20 cellular contexts compared by ENCODE assay signal in the genomic region with DNA sequence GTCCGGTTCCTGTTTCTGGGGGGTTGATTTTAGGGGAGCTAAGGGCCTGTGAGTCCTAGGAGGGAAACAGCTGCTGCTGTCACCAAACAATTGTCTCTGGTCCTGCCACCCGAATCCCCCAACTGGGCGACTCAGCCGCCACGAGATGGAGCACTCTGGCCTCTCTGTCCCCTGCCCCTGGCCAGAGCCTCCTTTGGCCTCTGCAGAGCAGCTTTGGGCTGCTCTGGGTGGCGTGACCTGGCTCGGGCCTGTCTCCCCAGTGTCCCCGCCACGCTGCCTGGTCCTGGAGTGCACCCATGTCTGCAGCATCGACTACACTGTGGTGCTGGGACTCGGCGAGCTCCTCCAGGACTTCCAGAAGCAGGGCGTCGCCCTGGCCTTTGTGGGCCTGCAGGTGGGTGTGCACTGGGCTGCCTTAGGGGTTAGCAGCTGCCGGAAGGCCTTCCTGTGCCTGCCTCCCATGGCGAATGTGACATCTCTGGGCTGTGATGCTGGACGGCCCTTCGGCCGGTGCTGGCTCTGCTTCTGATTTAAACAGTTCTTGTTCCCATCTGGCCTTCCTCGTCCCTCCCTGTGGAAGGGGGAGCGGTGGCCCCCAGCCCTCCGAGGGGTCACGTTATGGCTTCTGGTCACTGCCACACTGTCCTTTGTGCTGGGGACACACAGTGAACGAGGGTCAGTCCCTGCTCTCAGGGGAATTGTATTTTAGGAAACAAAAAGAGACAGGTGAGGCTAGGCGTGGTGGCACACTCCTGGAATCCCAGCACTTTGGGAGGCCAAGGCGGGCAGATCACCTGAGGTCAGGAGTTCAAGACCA. TPM values are rescaled to one million over a fixed set of nuclear protein-coding genes. Genes with fewer than 3 reads are reported as not detected.
DNase-seq lines count a peak whose midpoint lies in the region; ATAC-seq, FAIRE-seq and TF ChIP-seq lines count a peak whose summit lies in the region.
"Had no signal": no experiment of that assay in that cellular context is flagged by ENCODE, and none has a peak within 500 bp of the region (broad histone marks: within the 10 kb centered on the region; RNA-seq: fewer than 3 reads in every experiment).

No MANE protein-coding gene starts in this region.

- no peaks in the 10 kb centered on the region for H3K36me3 Mint-ChIP-seq in activated CD4-positive, alpha-beta T cell treated with anti-CD3 and anti-CD28 coated beads, Interleukin-2, amount 10 ng/mL, durations not matched to agents 7 days and 5 days (ENCODE audit: low read depth)
- peaks cover 8% of the 10 kb centered on the region for H3K36me3 Mint-ChIP-seq in stimulated activated effector memory CD8-positive, alpha-beta T cell treated with anti-CD3 and anti-CD28 coated beads, Interleukin-12 subunit alpha, Interleukin-12 subunit beta, amount 100 ng/mL, for 72 hours
- H3K36me3 Mint-ChIP-seq in natural killer cell = no peaks in the 10 kb centered on the region

- no peak overlapping the region for H3K56ac ChIP-seq in H1 (replicated peaks; ENCODE audit: insufficient read length, low read depth, low read length)

- H3K9me3 ChIP-seq in H1 (ENCODE audit: insufficient read depth in 2 of 2, low read depth in 1 of 2, low read length in 1 of 2) = no peaks in the 10 kb centered on the region; a peak in 1 of 4 replicates
- H3K9me3 ChIP-seq: HAP-1, SJSA1 had no signal

- H2BK20ac ChIP-seq in H1 (ENCODE audit: low read length) = no peak overlapping the region

- H3K4me1 Mint-ChIP-seq in activated CD4-positive, alpha-beta T cell treated with anti-CD3 and anti-CD28 coated beads, Interleukin-2, amount 10 ng/mL, durations not matched to agents 7 days and 5 days = peaks cover 22% of the 10 kb centered on the region
- peaks cover 22% of the 10 kb centered on the region for H3K4me1 Mint-ChIP-seq in stimulated activated effector memory CD8-positive, alpha-beta T cell treated with anti-CD3 and anti-CD28 coated beads, Interleukin-12 subunit alpha, Interleukin-12 subunit beta, amount 100 ng/mL, for 72 hours
- peaks cover 0 to 14% of the 10 kb centered on the region in 2 donors for H3K4me1 Mint-ChIP-seq in natural killer cell
- H3K4me1 Mint-ChIP-seq: IgD-negative memory B cell had no signal

- whole genome bisulfite sequencing in H1 (ENCODE audit: extremely low coverage in 1 of 2, insufficient coverage in 1 of 2, insufficient read length in 1 of 2, insufficient replicate concordance in 2 of 2, low coverage in 1 of 2, low lambda C conversion rate in 2 of 2, missing lambda C conversion rate in 1 of 2), 2 experiments = 90% methylated on average over 26 of the region's 26 CpGs; no CpG with 5 or more reads in 1 of the 2 experiments

- TF ChIP-seq POLR2A in H1 (IDR thresholded peaks at IDR 0.05; ENCODE audit: control extremely low read depth in 1 of 2, low read depth in 2 of 2, low read length in 2 of 2) = no peak

- H3K4ac ChIP-seq in H1 (replicated peaks; ENCODE audit: insufficient read length, low read depth, low read length) = no peak overlapping the region

- no peak overlapping the region for H3K4me2 ChIP-seq in H1 (ENCODE audit: insufficient read depth in 1 of 2, low read depth in 2 of 2, low read length in 2 of 2)

- H2AK5ac ChIP-seq in H1 (ENCODE audit: low read depth, low read length) = no peak overlapping the region

- peaks cover 0 to 5% (median 0%) of the 10 kb centered on the region in 4 experiments; a peak in 1 of 7 replicates for H3K4me1 ChIP-seq in H1 (replicated peaks in 1 of 4; ENCODE audit: control insufficient read depth in 3 of 4, insufficient read depth in 4 of 4, low read length in 3 of 4)
- H3K4me1 ChIP-seq: HAP-1 had no signal

- H3K9ac ChIP-seq in H1 (replicated peaks in 1 of 4; ENCODE audit: extremely low read depth in 1 of 4, low read depth in 3 of 4, low read length in 3 of 4) = no peak overlapping the region

- no peaks in the 10 kb centered on the region for H3K79me1 ChIP-seq in H1 (ENCODE audit: low read depth, low read length)

- no peak for TF ChIP-seq EP300 in H1 (IDR thresholded peaks at IDR 0.05; ENCODE audit: borderline replicate concordance in 1 of 2, low read depth in 2 of 2, low read length in 2 of 2)

- ATAC-seq in stimulated activated effector memory CD8-positive, alpha-beta T cell treated with anti-CD3 and anti-CD28 coated beads, Interleukin-12 subunit alpha, Interleukin-12 subunit beta, amount 100 ng/mL, for 72 hours = no peak
- ATAC-seq in natural killer cell (no peak), HG03045 (IDR thresholded peaks at IDR 0.05; ENCODE audit: unreplicated experiment) (no peak)

- H4K20me1 ChIP-seq in H1 (replicated peaks in 1 of 2; ENCODE audit: control insufficient read depth in 1 of 2, insufficient read depth in 2 of 2, low read length in 2 of 2) = peaks cover 0 to 3% of the 10 kb centered on the region in 2 experiments

- H3K4me3 ChIP-seq in H1 (ENCODE audit: extremely low read depth in 1 of 4, insufficient read depth in 2 of 4, low read depth in 3 of 4, low read length in 4 of 4) = no peak overlapping the region
- H3K4me3 ChIP-seq: HAP-1, SJSA1 had no signal

- intact Hi-C loops in natural killer cell (cut with micrococcal nuclease) = no loop called here

- POLR2A ChIA-PET in activated CD4-positive, alpha-beta T cell treated with anti-CD3 and anti-CD28 coated beads, Interleukin-2, amount 10 ng/mL, durations not matched to agents 7 days and 5 days (lab: Charles Lee) = no interaction called here
- POLR2A ChIA-PET in H1 (lab: Charles Lee; ENCODE audit: partially characterized antibody) = interaction anchor here (1.6 kb wide), 1 partner anchor 21 kb away, joined by 5 read pairs; no protein-coding TSS in a partner anchor

- H4K8ac ChIP-seq in H1 (ENCODE audit: extremely low read depth, insufficient read depth, low read length) = no peak overlapping the region

- H3K79me2 ChIP-seq in H1 (ENCODE audit: control insufficient read depth in 1 of 2, insufficient read depth in 2 of 2, low read length in 2 of 2) = no peaks in the 10 kb centered on the region

- no peak overlapping the region for H2BK12ac ChIP-seq in H1 (ENCODE audit: low read depth, low read length)

- H3K14ac ChIP-seq in H1 (ENCODE audit: insufficient read length) = no peak overlapping the region

- H3K23ac ChIP-seq in H1 (ENCODE audit: insufficient read length) = no peak overlapping the region

- no peak for TF ChIP-seq CTCF in H1 (IDR thresholded peaks at IDR 0.05; ENCODE audit: control extremely low read depth in 1 of 3, insufficient read depth in 1 of 3, low read depth in 1 of 3, low read length in 3 of 3)
- no peak for TF ChIP-seq CTCF in natural killer cell (IDR thresholded peaks at IDR 0.05)

- H4K91ac ChIP-seq in H1 (replicated peaks; ENCODE audit: insufficient read length, low read length) = no peak overlapping the region

- H3K27ac ChIP-seq in H1 (ENCODE audit: low read depth, low read length) = no peak overlapping the region
- H3K27ac ChIP-seq: SJSA1 had no signal

- no peak overlapping the region for H3K4me3 Mint-ChIP-seq in activated CD4-positive, alpha-beta T cell treated with anti-CD3 and anti-CD28 coated beads, Interleukin-2, amount 10 ng/mL, durations not matched to agents 7 days and 5 days
- H3K4me3 Mint-ChIP-seq in stimulated activated effector memory CD8-positive, alpha-beta T cell treated with anti-CD3 and anti-CD28 coated beads, Interleukin-12 subunit alpha, Interleukin-12 subunit beta, amount 100 ng/mL, for 72 hours = no peak overlapping the region
- no peak overlapping the region for H3K4me3 Mint-ChIP-seq in natural killer cell
- H3K4me3 Mint-ChIP-seq: CD8-positive, alpha-beta memory T cell had no signal

- no peak for FAIRE-seq in H1 (lab: Jason Lieb, UNC)
- FAIRE-seq: GM19239 had no signal

- no peaks in the 10 kb centered on the region for H3K27me3 Mint-ChIP-seq in activated CD4-positive, alpha-beta T cell treated with anti-CD3 and anti-CD28 coated beads, Interleukin-2, amount 10 ng/mL, durations not matched to agents 7 days and 5 days
- no peaks in the 10 kb centered on the region for H3K27me3 Mint-ChIP-seq in natural killer cell (ENCODE audit: low read depth in 2 of 2)
- H3K27me3 Mint-ChIP-seq: CD8-positive, alpha-beta memory T cell had no signal

- CTCF ChIA-PET in activated CD4-positive, alpha-beta T cell treated with anti-CD3 and anti-CD28 coated beads, Interleukin-2, amount 10 ng/mL, durations not matched to agents 7 days and 5 days (lab: Charles Lee) = interaction anchor here (0.8 kb wide), 1 partner anchor 53 kb away, joined by 3 read pairs; no protein-coding TSS in a partner anchor
- CTCF ChIA-PET in H1 (lab: Charles Lee; ENCODE audit: partially characterized antibody) = interaction anchor here (0.6 to 2.4 kb wide), 5 partner anchors 19 to 241 kb away, joined by 3 to 10 read pairs (median 3); no protein-coding TSS in a partner anchor

- no peak for TF ChIP-seq RAD21 in H1 (IDR thresholded peaks at IDR 0.05 in 1 of 2, conservative IDR thresholded peaks at IDR 0.05 in 1 of 2; ENCODE audit: low read depth in 2 of 2, low read length in 2 of 2)

- no peak for DNase-seq in activated CD4-positive, alpha-beta T cell treated with anti-CD3 and anti-CD28 coated beads, Interleukin-2, amount 10 ng/mL, durations not matched to agents 7 days and 5 days
- no peak for DNase-seq in activated CD4-positive, alpha-beta T cell treated with anti-CD3 and anti-CD28 coated beads for 1 hour
- DNase-seq in OCI-M1 (lab: John Stamatoyannopoulos, UW) (peak; percentile 35), H1 (ENCODE audit: low read depth in 1 of 2, low spot score in 2 of 2) (no peak), natural killer cell (no peak), RKO (ENCODE audit: low spot score) (no peak)
- no peak for DNase-seq in stimulated activated effector memory CD8-positive, alpha-beta T cell treated with anti-CD3 and anti-CD28 coated beads, Interleukin-12 subunit alpha, Interleukin-12 subunit beta, amount 100 ng/mL, for 72 hours (ENCODE audit: low spot score in 2 of 2)
- DNase-seq: 8988T; CD8-positive, alpha-beta memory T cell; DND-41; GDM1; NCI-H1930; NCI-H2171; NCI-H446 treated with DMSO at 0.1 percent for 48 hours; NK-92 treated with Interleukin-12 subunit alpha and Interleukin-12 subunit beta, amount 100 ng/mL, for 24 hours had no signal

- no peak overlapping the region for H2BK120ac ChIP-seq in H1 (replicated peaks; ENCODE audit: low read depth, low read length)

- no peak overlapping the region for H4K5ac ChIP-seq in H1 (ENCODE audit: insufficient read length, low read depth, low read length)

- H3K36me3 ChIP-seq in H1 (ENCODE audit: control insufficient read depth in 2 of 4, insufficient read depth in 4 of 4, low read length in 3 of 4) = peaks cover 0 to 8% (median 2%) of the 10 kb centered on the region in 4 experiments; a peak in 3 of 8 replicates
- H3K36me3 ChIP-seq: HAP-1 had no signal

- no peak overlapping the region for H2BK15ac ChIP-seq in H1 (ENCODE audit: low read length)

- H2BK5ac ChIP-seq in H1 (ENCODE audit: low read depth, low read length) = peak overlapping the region; percentile 21

- H3K18ac ChIP-seq in H1 (ENCODE audit: extremely low read depth, low read length) = no peak overlapping the region

- H3K27ac Mint-ChIP-seq in activated CD4-positive, alpha-beta T cell treated with anti-CD3 and anti-CD28 coated beads, Interleukin-2, amount 10 ng/mL, durations not matched to agents 7 days and 5 days = peak overlapping the region; percentile 31
- H3K27ac Mint-ChIP-seq in stimulated activated effector memory CD8-positive, alpha-beta T cell treated with anti-CD3 and anti-CD28 coated beads, Interleukin-12 subunit alpha, Interleukin-12 subunit beta, amount 100 ng/mL, for 72 hours = peak overlapping the region; percentile 29
- no peak overlapping the region for H3K27ac Mint-ChIP-seq in natural killer cell
- H3K27ac Mint-ChIP-seq: IgD-negative memory B cell had no signal

- H2AFZ ChIP-seq in H1 (ENCODE audit: low read length) = no peak overlapping the region

- no peaks in the 10 kb centered on the region for H3K23me2 ChIP-seq in H1 (ENCODE audit: low read depth, low read length)

- H3K27me3 ChIP-seq in H1 (replicated peaks in 1 of 4; ENCODE audit: control insufficient read depth in 3 of 4, extremely low read depth in 1 of 4, insufficient read depth in 3 of 4, low read length in 3 of 4) = no peaks in the 10 kb centered on the region
- H3K27me3 ChIP-seq: SJSA1 had no signal

- H3K9me3 Mint-ChIP-seq in activated CD4-positive, alpha-beta T cell treated with anti-CD3 and anti-CD28 coated beads, Interleukin-2, amount 10 ng/mL, durations not matched to agents 7 days and 5 days = no peaks in the 10 kb centered on the region
- no peaks in the 10 kb centered on the region for H3K9me3 Mint-ChIP-seq in stimulated activated effector memory CD8-positive, alpha-beta T cell treated with anti-CD3 and anti-CD28 coated beads, Interleukin-12 subunit alpha, Interleukin-12 subunit beta, amount 100 ng/mL, for 72 hours
- H3K9me3 Mint-ChIP-seq in natural killer cell = no peaks in the 10 kb centered on the region
- H3K9me3 Mint-ChIP-seq: CD8-positive, alpha-beta memory T cell; IgD-negative memory B cell had no signal

RNA-seq across cellular contexts. Expression of a gene that starts 11.6 kb away (rescaled TPM):
- total RNA-seq in activated CD4-positive, alpha-beta T cell treated with anti-CD3 and anti-CD28 coated beads, Interleukin-2, amount 10 ng/mL, durations not matched to agents 7 days and 5 days = 100 to 1,000 TPM; 579 to 602 TPM
- total RNA-seq in H1 (2021; fragmentation: NEBNext Ultra II Directional; extraction: Animal tissue kit (Norgen Biotek cat#: 25700)) = 62.1 and 62.8 TPM in 2 replicates
- polyA plus RNA-seq in H1 (2011; rRNA removed) = 30.4 and 33.8 TPM in 2 replicates
- 29.3 TPM for polyA plus RNA-seq in H1 (2011; cell fraction: cytosol; rRNA removed)
- polyA plus RNA-seq in H1 (2011; cell fraction: nucleus; rRNA removed) = 278 TPM
- 41.4 to 55.4 TPM (median 46.9 TPM) in 4 replicates for polyA plus RNA-seq in H1 (2012, experiment 1 of 2)
- polyA plus RNA-seq in H1 (2012, experiment 2 of 2) = 4.1 TPM
- 26.5 TPM for polyA plus RNA-seq in H1 (2013, experiment 1 of 2)
- 21.3 TPM for polyA plus RNA-seq in H1 (2013, experiment 2 of 2)
- polyA minus RNA-seq in H1 (2011; rRNA and poly(A)+ RNA removed) = 118 and 169 TPM in 2 replicates
- 76.0 TPM for polyA minus RNA-seq in H1 (2011; cell fraction: cytosol; rRNA and poly(A)+ RNA removed)
- 166 TPM for polyA minus RNA-seq in H1 (2011; cell fraction: nucleus; rRNA and poly(A)+ RNA removed)
- total RNA-seq in natural killer cell = 1,000 to 10,000 TPM in 2 of 3 donors, 100 to 1,000 TPM in 1; 929 to 1,120 (median 1,060) TPM

RNA-seq across cellular contexts. Expression of a gene that starts 28.9 kb away (rescaled TPM):
- total RNA-seq in activated CD4-positive, alpha-beta T cell treated with anti-CD3 and anti-CD28 coated beads, Interleukin-2, amount 10 ng/mL, durations not matched to agents 7 days and 5 days = 1 to 10 TPM; 5.9 to 6.1 TPM
- 15.5 and 18.2 TPM in 2 replicates for total RNA-seq in H1 (2021; fragmentation: NEBNext Ultra II Directional; extraction: Animal tissue kit (Norgen Biotek cat#: 25700))
- polyA plus RNA-seq in H1 (2011; rRNA removed) = 25.9 and 36.4 TPM in 2 replicates
- 17.5 TPM for polyA plus RNA-seq in H1 (2011; cell fraction: cytosol; rRNA removed)
- 102 TPM for polyA plus RNA-seq in H1 (2011; cell fraction: nucleus; rRNA removed)
- polyA plus RNA-seq in H1 (2012, experiment 1 of 2) = 15.1 to 18.1 TPM (median 17.1 TPM) in 4 replicates
- 14.0 TPM for polyA plus RNA-seq in H1 (2012, experiment 2 of 2)
- 17.1 TPM for polyA plus RNA-seq in H1 (2013, experiment 1 of 2)
- polyA plus RNA-seq in H1 (2013, experiment 2 of 2) = 15.3 TPM
- polyA minus RNA-seq in H1 (2011; rRNA and poly(A)+ RNA removed) = 11.4 and 14.1 TPM in 2 replicates
- polyA minus RNA-seq in H1 (2011; cell fraction: cytosol; rRNA and poly(A)+ RNA removed) = 6.9 TPM
- polyA minus RNA-seq in H1 (2011; cell fraction: nucleus; rRNA and poly(A)+ RNA removed) = 34.6 TPM
- total RNA-seq in natural killer cell = 10 to 100 TPM; 33.9 to 37.6 (median 35.8) TPM

RNA-seq across cellular contexts. Expression of a gene that starts 29.0 kb away (rescaled TPM):
- 10 to 100 TPM; 31.5 to 34.3 TPM for total RNA-seq in activated CD4-positive, alpha-beta T cell treated with anti-CD3 and anti-CD28 coated beads, Interleukin-2, amount 10 ng/mL, durations not matched to agents 7 days and 5 days
- 15.6 and 19.6 TPM in 2 replicates for total RNA-seq in H1 (2021; fragmentation: NEBNext Ultra II Directional; extraction: Animal tissue kit (Norgen Biotek cat#: 25700))
- polyA plus RNA-seq in H1 (2011; rRNA removed) = 18.0 and 39.2 TPM in 2 replicates
- 15.0 TPM for polyA plus RNA-seq in H1 (2011; cell fraction: cytosol; rRNA removed)
- polyA plus RNA-seq in H1 (2011; cell fraction: nucleus; rRNA removed) = 67.1 TPM
- 12.4 to 20.3 TPM (median 15.5 TPM) in 4 replicates for polyA plus RNA-seq in H1 (2012, experiment 1 of 2)
- polyA plus RNA-seq in H1 (2012, experiment 2 of 2) = 9.4 TPM
- 15.4 TPM for polyA plus RNA-seq in H1 (2013, experiment 1 of 2)
- 14.5 TPM for polyA plus RNA-seq in H1 (2013, experiment 2 of 2)
- 7.3 and 12.8 TPM in 2 replicates for polyA minus RNA-seq in H1 (2011; rRNA and poly(A)+ RNA removed)
- polyA minus RNA-seq in H1 (2011; cell fraction: cytosol; rRNA and poly(A)+ RNA removed) = 10.8 TPM
- 22.3 TPM for polyA minus RNA-seq in H1 (2011; cell fraction: nucleus; rRNA and poly(A)+ RNA removed)
- total RNA-seq in natural killer cell = 10 to 100 TPM; 73.4 to 96.5 (median 74.1) TPM

Comparison
In these comparisons a context has a peak if more than half of its experiments do, and no peak if none do; other contexts are left out.
1. H3K27ac Mint-ChIP-seq: peak in activated CD4-positive, alpha-beta T cell treated with anti-CD3 and anti-CD28 coated beads, Interleukin-2, amount 10 ng/mL, durations not matched to agents 7 days and 5 days (single experiment) and stimulated activated effector memory CD8-positive, alpha-beta T cell treated with anti-CD3 and anti-CD28 coated beads, Interleukin-12 subunit alpha, Interleukin-12 subunit beta, amount 100 ng/mL, for 72 hours (single experiment); none in natural killer cell (0 of 2).